8 cellular contexts compared by ENCODE assay signal in genomic region chrX:107672955-107673378, GRCh38. TPM values are rescaled to one million over a fixed set of nuclear protein-coding genes. Genes with fewer than 3 reads are reported as not detected.
A peak's percentile ranks its signal among the peaks of the same experiment; 100 is the strongest.
DNase-seq lines count a peak whose midpoint lies in the region; ATAC-seq and TF ChIP-seq lines count a peak whose summit lies in the region.

No MANE protein-coding gene starts in this region.

- CTCF ChIA-PET in activated CD4-positive, alpha-beta T cell treated with anti-CD3 and anti-CD28 coated beads for 36 hours (lab: Charles Lee): interaction anchor here (0.6 to 7.9 kb wide), 21 partner anchors 10 to 691 kb away, joined by 3 to 191 read pairs (median 4); partner anchors contain the start of genes NCBP2L, PRPS1 and TSC22D3

- H3K4me1 Mint-ChIP-seq in activated CD4-positive, alpha-beta T cell treated with anti-CD3 and anti-CD28 coated beads for 36 hours: peaks cover 43% of the 10 kb centered on the region

- peaks cover 3% of the 10 kb centered on the region for H3K36me3 Mint-ChIP-seq in activated CD4-positive, alpha-beta T cell treated with anti-CD3 and anti-CD28 coated beads for 36 hours (ENCODE audit: low read depth)

- POLR2A ChIA-PET in activated CD4-positive, alpha-beta T cell treated with anti-CD3 and anti-CD28 coated beads for 36 hours (lab: Charles Lee): interaction anchor here (0.6 to 7.7 kb wide), 5 partner anchors 41 to 674 kb away, joined by 3 to 144 read pairs (median 3); partner anchors contain the start of genes NCBP2L, PRPS1 and TSC22D3

- H3K27me3 Mint-ChIP-seq in activated CD4-positive, alpha-beta T cell treated with anti-CD3 and anti-CD28 coated beads for 36 hours: no peaks in the 10 kb centered on the region

- H3K27ac ChIP-seq in cingulate gyrus (ENCODE audit: low read depth, low read length): peak overlapping the region; percentile 0

- peak overlapping the region; percentile 85 for H3K27ac Mint-ChIP-seq in activated CD4-positive, alpha-beta T cell treated with anti-CD3 and anti-CD28 coated beads for 36 hours

- no peak for TF ChIP-seq CTCF in lower leg skin (IDR thresholded peaks at IDR 0.05)

- DNase-seq in DMS53 (lab: John Stamatoyannopoulos, UW) (peak; percentile 91), HCEC 1CT (peak; percentile 78), NCI-H2227 treated with DMSO at 0.1 percent for 48 hours (lab: John Stamatoyannopoulos, UW) (peak; percentile 53), lower leg skin (ENCODE audit: low spot score in 2 of 2) (peak; percentile 75 to 96)
- peak; percentile 87 for DNase-seq in activated CD4-positive, alpha-beta T cell treated with anti-CD3 and anti-CD28 coated beads for 36 hours
- DNase-seq in stimulated activated CD8-positive, alpha-beta memory T cell treated with anti-CD3 and anti-CD28 coated beads, Interleukin-12 subunit alpha, Interleukin-12 subunit beta, amount 100 ng/mL, for 4 hours (ENCODE audit: low read depth): peak; percentile 48

- intact Hi-C loops in activated CD4-positive, alpha-beta T cell treated with anti-CD3 and anti-CD28 coated beads for 36 hours (cut with DNase I, micrococcal nuclease): loop anchor here (1.0 kb wide), 7 partner anchors 44 to 221 kb away; partner anchors contain the start of genes NCBP2L (in 1 of the 2) and PRPS1 (in 1 of the 2)
- intact Hi-C loops in lower leg skin (cut with DNase I; ENCODE audit: low total_unique reads): no loop called here

- H3K4me3 ChIP-seq in lower leg skin (ENCODE audit: low read depth, poor library complexity, severe bottlenecking): no peak overlapping the region

- no peak for TF ChIP-seq POLR2A in lower leg skin (IDR thresholded peaks at IDR 0.05)

- ATAC-seq in activated CD4-positive, alpha-beta T cell treated with anti-CD3 and anti-CD28 coated beads for 36 hours: peak; percentile 52
- ATAC-seq in HG02610 (IDR thresholded peaks at IDR 0.05; ENCODE audit: unreplicated experiment): no peak

- peak overlapping the region; percentile 53 for H3K4me3 Mint-ChIP-seq in activated CD4-positive, alpha-beta T cell treated with anti-CD3 and anti-CD28 coated beads for 36 hours

- no peaks in the 10 kb centered on the region for H3K9me3 Mint-ChIP-seq in activated CD4-positive, alpha-beta T cell treated with anti-CD3 and anti-CD28 coated beads for 36 hours (ENCODE audit: low read depth)

- WGBS in lower leg skin, 2 donors: 0 to 8% methylated on average over 1 to 9 of the region's 9 CpGs

RNA-seq across cellular contexts. Expression of gene PRPS1, which starts 44.7 kb away (rescaled TPM):
- total RNA-seq in activated CD4-positive, alpha-beta T cell treated with anti-CD3 and anti-CD28 coated beads for 36 hours: 100 to 1,000 TPM; 112 to 141 TPM
- 10 to 100 TPM in 1 of 4 donors, 1 to 10 TPM in 3; 7.1 to 10.8 (median 8.0) TPM for total RNA-seq in lower leg skin

Comparison
In these comparisons a context has a peak if more than half of its experiments do, and no peak if none do; other contexts are left out.
1. RNA of gene PRPS1, which starts 44.7 kb away (total RNA-seq): 112 to 141 TPM in activated CD4-positive, alpha-beta T cell treated with anti-CD3 and anti-CD28 coated beads for 36 hours; 7.1 to 10.8 TPM in lower leg skin; every median in the first group is over 4 times any median in the second.
2. Peak in every context shown above with its lines, with median percentiles within 50 percentile points of each other: DNase-seq.